ENCODE assay signal across 1 cellular context in the genomic region with DNA sequence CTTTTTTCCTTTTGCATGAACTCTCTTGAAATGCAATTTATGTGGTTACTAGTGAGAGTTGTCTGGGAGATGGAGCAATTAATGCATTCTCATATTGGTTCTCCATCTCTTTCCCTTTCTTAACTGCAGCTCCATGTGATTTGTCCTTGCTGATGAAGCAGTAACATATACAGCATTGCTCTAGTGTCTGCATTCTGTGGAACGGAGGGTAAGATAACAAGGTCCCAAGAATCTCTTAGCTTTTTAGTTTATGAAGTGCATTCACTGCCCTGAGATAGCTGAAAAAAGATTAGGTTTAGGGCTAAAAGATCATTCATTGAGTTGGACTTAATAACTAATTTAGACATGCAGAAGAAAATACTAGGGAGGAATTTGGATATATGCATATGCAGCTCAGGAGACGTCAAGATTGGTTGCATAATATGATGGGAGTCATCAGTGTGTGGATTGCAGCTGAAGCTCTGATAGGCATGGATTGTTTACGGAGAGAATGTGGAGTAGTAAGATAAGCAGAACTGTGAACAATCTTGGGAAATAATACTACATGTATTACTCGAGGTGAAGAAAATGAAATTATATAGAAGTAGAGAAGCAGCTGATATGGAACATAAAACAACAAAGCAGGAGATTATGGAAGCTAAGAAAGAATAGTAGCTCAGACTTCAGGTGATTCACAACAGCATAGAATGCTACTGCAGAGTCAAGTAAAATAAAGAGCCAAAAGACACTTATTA.
TF ChIP-seq lines count a peak whose summit lies in the region.

No MANE protein-coding gene starts in this region.

TF ChIP-seq in K562, 482 proteins besides CTCF, POLR2A, EP300 and RAD21 (continued from another document and continues in another):
- TF ChIP-seq MEF2A (IDR thresholded peaks at IDR 0.05; ENCODE audit: control insufficient read depth, low read depth, low read length) (no peak), HOXB6 (CRISPR knock-in tag; IDR thresholded peaks at IDR 0.05; ENCODE audit: borderline replicate concordance) (no peak), RBM15 (IDR thresholded peaks at IDR 0.05; ENCODE audit: insufficient read depth, low read length) (no peak), NBN (IDR thresholded peaks at IDR 0.05; ENCODE audit: low read depth) (no peak), CBFA2T3 (IDR thresholded peaks at IDR 0.05) (peak; percentile 93), TCF3 (CRISPR knock-in tag; IDR thresholded peaks at IDR 0.05) (peak; percentile 91), SAP30 (IDR thresholded peaks at IDR 0.05; ENCODE audit: borderline replicate concordance, insufficient read depth, low read depth, low read length, poor library complexity, severe bottlenecking) (no peak), PYGO2 (tag; IDR thresholded peaks at IDR 0.05) (no peak), CBFB (CRISPR knock-in tag; IDR thresholded peaks at IDR 0.05) (no peak), HDAC2 (IDR thresholded peaks at IDR 0.05) (peak; percentile 77; the same call in 1 of the 2 replicates), NCOA2 (IDR thresholded peaks at IDR 0.05; ENCODE audit: partially characterized antibody in 2 of 2) (peak in 1 of 2 experiments; percentile 40), KDM4B (IDR thresholded peaks at IDR 0.05; ENCODE audit: borderline replicate concordance in 2 of 2, low read depth in 1 of 2) (no peak), SMARCA4 (IDR thresholded peaks at IDR 0.05) (peak; percentile 89), MCM3 (IDR thresholded peaks at IDR 0.05) (no peak), CEBPB (tag; IDR thresholded peaks at IDR 0.05) (peak; percentile 97), ZKSCAN8 (CRISPR knock-in tag; IDR thresholded peaks at IDR 0.05) (no peak), FOSL1 (tag; conservative IDR thresholded peaks at IDR 0.05) (peak; percentile 90), ATF1 (CRISPR knock-in tag; IDR thresholded peaks at IDR 0.05) (no peak), ATF1 (tag; IDR thresholded peaks at IDR 0.05) (peak; percentile 63), DMBX1 (CRISPR knock-in tag; IDR thresholded peaks at IDR 0.05; ENCODE audit: borderline replicate concordance) (no peak), FOXK2 (conservative IDR thresholded peaks at IDR 0.05 in 1 of 2, IDR thresholded peaks at IDR 0.05 in 1 of 2; ENCODE audit: low read depth in 2 of 2) (0 out of 4 replicates have a peak, but pooled peaks of 1 of the 2 experiments have one; percentile 13), CTBP1 (IDR thresholded peaks at IDR 0.05; ENCODE audit: borderline replicate concordance) (no peak), CREB1 (IDR thresholded peaks at IDR 0.05) (no peak), CREB1 (CRISPR knock-in tag; IDR thresholded peaks at IDR 0.05) (0 out of 2 replicates have a peak, but pooled peaks have one; percentile 25), TAF9B (IDR thresholded peaks at IDR 0.05; ENCODE audit: partially characterized antibody) (no peak), SOX6 (IDR thresholded peaks at IDR 0.05) (peak; percentile 85), RBFOX2 (IDR thresholded peaks at IDR 0.05; ENCODE audit: low read depth, low read length) (no peak), FOXP1 (CRISPR knock-in tag; IDR thresholded peaks at IDR 0.05) (no peak), ILF3 (IDR thresholded peaks at IDR 0.05; ENCODE audit: borderline replicate concordance) (no peak), CCAR2 (IDR thresholded peaks at IDR 0.05; ENCODE audit: low read depth, low read length) (no peak), NCOR1 (IDR thresholded peaks at IDR 0.05) (peak; percentile 83), EP400 (IDR thresholded peaks at IDR 0.05) (no peak), STAT5A (IDR thresholded peaks at IDR 0.05; ENCODE audit: borderline replicate concordance, low read length) (peak; percentile 56; the same call in 1 of the 2 replicates), TBL1XR1 (IDR thresholded peaks at IDR 0.05; ENCODE audit: low read length in 2 of 2) (peak in 1 of 2 experiments; percentile 69; a peak in 1 of 4 replicates), ZNF175 (CRISPR knock-in tag; IDR thresholded peaks at IDR 0.05; ENCODE audit: low read depth) (no peak), HEY1 (CRISPR knock-in tag; IDR thresholded peaks at IDR 0.05; ENCODE audit: borderline replicate concordance) (no peak), ARID1B (IDR thresholded peaks at IDR 0.05) (peak; percentile 93), KAT8 (IDR thresholded peaks at IDR 0.05; ENCODE audit: low read depth) (no peak), FOXA1 (IDR thresholded peaks at IDR 0.05; ENCODE audit: borderline replicate concordance) (peak; percentile 67; the same call in 1 of the 2 replicates), CC2D1A (IDR thresholded peaks at IDR 0.05) (0 out of 2 replicates have a peak, but pooled peaks have one; percentile 14), ZNF696 (CRISPR knock-in tag; conservative IDR thresholded peaks at IDR 0.05) (no peak), YY1 (IDR thresholded peaks at IDR 0.05; ENCODE audit: borderline replicate concordance in 1 of 3, control insufficient read depth in 1 of 3, extremely low read depth in 1 of 3, insufficient read depth in 3 of 3, insufficient read length in 1 of 3, insufficient replicate concordance in 2 of 3, low read depth in 1 of 3, low read length in 2 of 3) (no peak)
- TF ChIP-seq, protein P1, sequence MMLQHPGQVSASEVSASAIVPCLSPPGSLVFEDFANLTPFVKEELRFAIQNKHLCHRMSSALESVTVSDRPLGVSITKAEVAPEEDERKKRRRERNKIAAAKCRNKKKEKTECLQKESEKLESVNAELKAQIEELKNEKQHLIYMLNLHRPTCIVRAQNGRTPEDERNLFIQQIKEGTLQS (IDR thresholded peaks at IDR 0.05) = peak; percentile 85
- TF ChIP-seq, protein P1 (CRISPR knock-in tag; conservative IDR thresholded peaks at IDR 0.05) = no peak
- TF ChIP-seq, protein P2, sequence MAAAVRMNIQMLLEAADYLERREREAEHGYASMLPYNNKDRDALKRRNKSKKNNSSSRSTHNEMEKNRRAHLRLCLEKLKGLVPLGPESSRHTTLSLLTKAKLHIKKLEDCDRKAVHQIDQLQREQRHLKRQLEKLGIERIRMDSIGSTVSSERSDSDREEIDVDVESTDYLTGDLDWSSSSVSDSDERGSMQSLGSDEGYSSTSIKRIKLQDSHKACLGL (CRISPR knock-in tag; IDR thresholded peaks at IDR 0.05; ENCODE audit: borderline replicate concordance, poor library complexity, severe bottlenecking) = no peak
- TF ChIP-seq, protein P3, sequence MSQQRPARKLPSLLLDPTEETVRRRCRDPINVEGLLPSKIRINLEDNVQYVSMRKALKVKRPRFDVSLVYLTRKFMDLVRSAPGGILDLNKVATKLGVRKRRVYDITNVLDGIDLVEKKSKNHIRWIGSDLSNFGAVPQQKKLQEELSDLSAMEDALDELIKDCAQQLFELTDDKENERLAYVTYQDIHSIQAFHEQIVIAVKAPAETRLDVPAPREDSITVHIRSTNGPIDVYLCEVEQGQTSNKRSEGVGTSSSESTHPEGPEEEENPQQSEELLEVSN (IDR thresholded peaks at IDR 0.05; ENCODE audit: borderline replicate concordance in 1 of 2, extremely low read depth in 1 of 2, insufficient read depth in 1 of 2, insufficient read length in 1 of 2, low read depth in 1 of 2, low read length in 1 of 2, poor library complexity in 1 of 2, severe bottlenecking in 1 of 2) = no peak
- TF ChIP-seq, protein P4, sequence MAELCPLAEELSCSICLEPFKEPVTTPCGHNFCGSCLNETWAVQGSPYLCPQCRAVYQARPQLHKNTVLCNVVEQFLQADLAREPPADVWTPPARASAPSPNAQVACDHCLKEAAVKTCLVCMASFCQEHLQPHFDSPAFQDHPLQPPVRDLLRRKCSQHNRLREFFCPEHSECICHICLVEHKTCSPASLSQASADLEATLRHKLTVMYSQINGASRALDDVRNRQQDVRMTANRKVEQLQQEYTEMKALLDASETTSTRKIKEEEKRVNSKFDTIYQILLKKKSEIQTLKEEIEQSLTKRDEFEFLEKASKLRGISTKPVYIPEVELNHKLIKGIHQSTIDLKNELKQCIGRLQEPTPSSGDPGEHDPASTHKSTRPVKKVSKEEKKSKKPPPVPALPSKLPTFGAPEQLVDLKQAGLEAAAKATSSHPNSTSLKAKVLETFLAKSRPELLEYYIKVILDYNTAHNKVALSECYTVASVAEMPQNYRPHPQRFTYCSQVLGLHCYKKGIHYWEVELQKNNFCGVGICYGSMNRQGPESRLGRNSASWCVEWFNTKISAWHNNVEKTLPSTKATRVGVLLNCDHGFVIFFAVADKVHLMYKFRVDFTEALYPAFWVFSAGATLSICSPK (IDR thresholded peaks at IDR 0.05; ENCODE audit: borderline replicate concordance) = no peak
- TF ChIP-seq, protein P5, sequence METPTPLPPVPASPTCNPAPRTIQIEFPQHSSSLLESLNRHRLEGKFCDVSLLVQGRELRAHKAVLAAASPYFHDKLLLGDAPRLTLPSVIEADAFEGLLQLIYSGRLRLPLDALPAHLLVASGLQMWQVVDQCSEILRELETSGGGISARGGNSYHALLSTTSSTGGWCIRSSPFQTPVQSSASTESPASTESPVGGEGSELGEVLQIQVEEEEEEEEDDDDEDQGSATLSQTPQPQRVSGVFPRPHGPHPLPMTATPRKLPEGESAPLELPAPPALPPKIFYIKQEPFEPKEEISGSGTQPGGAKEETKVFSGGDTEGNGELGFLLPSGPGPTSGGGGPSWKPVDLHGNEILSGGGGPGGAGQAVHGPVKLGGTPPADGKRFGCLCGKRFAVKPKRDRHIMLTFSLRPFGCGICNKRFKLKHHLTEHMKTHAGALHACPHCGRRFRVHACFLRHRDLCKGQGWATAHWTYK (CRISPR knock-in tag; IDR thresholded peaks at IDR 0.05) = no peak
- TF ChIP-seq, protein P6, sequence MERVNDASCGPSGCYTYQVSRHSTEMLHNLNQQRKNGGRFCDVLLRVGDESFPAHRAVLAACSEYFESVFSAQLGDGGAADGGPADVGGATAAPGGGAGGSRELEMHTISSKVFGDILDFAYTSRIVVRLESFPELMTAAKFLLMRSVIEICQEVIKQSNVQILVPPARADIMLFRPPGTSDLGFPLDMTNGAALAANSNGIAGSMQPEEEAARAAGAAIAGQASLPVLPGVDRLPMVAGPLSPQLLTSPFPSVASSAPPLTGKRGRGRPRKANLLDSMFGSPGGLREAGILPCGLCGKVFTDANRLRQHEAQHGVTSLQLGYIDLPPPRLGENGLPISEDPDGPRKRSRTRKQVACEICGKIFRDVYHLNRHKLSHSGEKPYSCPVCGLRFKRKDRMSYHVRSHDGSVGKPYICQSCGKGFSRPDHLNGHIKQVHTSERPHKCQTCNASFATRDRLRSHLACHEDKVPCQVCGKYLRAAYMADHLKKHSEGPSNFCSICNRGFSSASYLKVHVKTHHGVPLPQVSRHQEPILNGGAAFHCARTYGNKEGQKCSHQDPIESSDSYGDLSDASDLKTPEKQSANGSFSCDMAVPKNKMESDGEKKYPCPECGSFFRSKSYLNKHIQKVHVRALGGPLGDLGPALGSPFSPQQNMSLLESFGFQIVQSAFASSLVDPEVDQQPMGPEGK (CRISPR knock-in tag; IDR thresholded peaks at IDR 0.05; ENCODE audit: borderline replicate concordance) = no peak
- TF ChIP-seq, protein P7, sequence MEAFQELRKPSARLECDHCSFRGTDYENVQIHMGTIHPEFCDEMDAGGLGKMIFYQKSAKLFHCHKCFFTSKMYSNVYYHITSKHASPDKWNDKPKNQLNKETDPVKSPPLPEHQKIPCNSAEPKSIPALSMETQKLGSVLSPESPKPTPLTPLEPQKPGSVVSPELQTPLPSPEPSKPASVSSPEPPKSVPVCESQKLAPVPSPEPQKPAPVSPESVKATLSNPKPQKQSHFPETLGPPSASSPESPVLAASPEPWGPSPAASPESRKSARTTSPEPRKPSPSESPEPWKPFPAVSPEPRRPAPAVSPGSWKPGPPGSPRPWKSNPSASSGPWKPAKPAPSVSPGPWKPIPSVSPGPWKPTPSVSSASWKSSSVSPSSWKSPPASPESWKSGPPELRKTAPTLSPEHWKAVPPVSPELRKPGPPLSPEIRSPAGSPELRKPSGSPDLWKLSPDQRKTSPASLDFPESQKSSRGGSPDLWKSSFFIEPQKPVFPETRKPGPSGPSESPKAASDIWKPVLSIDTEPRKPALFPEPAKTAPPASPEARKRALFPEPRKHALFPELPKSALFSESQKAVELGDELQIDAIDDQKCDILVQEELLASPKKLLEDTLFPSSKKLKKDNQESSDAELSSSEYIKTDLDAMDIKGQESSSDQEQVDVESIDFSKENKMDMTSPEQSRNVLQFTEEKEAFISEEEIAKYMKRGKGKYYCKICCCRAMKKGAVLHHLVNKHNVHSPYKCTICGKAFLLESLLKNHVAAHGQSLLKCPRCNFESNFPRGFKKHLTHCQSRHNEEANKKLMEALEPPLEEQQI (IDR thresholded peaks at IDR 0.05) = peak; percentile 68; the same call in 1 of the 2 replicates
- TF ChIP-seq, protein P8, sequence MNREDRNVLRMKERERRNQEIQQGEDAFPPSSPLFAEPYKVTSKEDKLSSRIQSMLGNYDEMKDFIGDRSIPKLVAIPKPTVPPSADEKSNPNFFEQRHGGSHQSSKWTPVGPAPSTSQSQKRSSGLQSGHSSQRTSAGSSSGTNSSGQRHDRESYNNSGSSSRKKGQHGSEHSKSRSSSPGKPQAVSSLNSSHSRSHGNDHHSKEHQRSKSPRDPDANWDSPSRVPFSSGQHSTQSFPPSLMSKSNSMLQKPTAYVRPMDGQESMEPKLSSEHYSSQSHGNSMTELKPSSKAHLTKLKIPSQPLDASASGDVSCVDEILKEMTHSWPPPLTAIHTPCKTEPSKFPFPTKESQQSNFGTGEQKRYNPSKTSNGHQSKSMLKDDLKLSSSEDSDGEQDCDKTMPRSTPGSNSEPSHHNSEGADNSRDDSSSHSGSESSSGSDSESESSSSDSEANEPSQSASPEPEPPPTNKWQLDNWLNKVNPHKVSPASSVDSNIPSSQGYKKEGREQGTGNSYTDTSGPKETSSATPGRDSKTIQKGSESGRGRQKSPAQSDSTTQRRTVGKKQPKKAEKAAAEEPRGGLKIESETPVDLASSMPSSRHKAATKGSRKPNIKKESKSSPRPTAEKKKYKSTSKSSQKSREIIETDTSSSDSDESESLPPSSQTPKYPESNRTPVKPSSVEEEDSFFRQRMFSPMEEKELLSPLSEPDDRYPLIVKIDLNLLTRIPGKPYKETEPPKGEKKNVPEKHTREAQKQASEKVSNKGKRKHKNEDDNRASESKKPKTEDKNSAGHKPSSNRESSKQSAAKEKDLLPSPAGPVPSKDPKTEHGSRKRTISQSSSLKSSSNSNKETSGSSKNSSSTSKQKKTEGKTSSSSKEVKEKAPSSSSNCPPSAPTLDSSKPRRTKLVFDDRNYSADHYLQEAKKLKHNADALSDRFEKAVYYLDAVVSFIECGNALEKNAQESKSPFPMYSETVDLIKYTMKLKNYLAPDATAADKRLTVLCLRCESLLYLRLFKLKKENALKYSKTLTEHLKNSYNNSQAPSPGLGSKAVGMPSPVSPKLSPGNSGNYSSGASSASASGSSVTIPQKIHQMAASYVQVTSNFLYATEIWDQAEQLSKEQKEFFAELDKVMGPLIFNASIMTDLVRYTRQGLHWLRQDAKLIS (CRISPR knock-in tag; IDR thresholded peaks at IDR 0.05) = no peak
- TF ChIP-seq, protein P9, sequence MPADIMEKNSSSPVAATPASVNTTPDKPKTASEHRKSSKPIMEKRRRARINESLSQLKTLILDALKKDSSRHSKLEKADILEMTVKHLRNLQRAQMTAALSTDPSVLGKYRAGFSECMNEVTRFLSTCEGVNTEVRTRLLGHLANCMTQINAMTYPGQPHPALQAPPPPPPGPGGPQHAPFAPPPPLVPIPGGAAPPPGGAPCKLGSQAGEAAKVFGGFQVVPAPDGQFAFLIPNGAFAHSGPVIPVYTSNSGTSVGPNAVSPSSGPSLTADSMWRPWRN (IDR thresholded peaks at IDR 0.05; ENCODE audit: low read depth) = 0 out of 2 replicates have a peak, but pooled peaks have one; percentile 59
- TF ChIP-seq, protein P10, sequence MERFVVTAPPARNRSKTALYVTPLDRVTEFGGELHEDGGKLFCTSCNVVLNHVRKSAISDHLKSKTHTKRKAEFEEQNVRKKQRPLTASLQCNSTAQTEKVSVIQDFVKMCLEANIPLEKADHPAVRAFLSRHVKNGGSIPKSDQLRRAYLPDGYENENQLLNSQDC (CRISPR knock-in tag; IDR thresholded peaks at IDR 0.05) = no peak
